ENCODE assay signal across 10 cellular contexts in genomic region chr11:122097419-122098001, GRCh38. TPM values are rescaled to one million over a fixed set of nuclear protein-coding genes. Genes with fewer than 3 reads are reported as not detected.
A peak's percentile ranks its signal among the peaks of the same experiment; 100 is the strongest.
DNase-seq lines count a peak whose midpoint lies in the region; FAIRE-seq and TF ChIP-seq lines count a peak whose summit lies in the region.
"Had no signal": no experiment of that assay in that cellular context is flagged by ENCODE, and none has a peak within 500 bp of the region (broad histone marks: within the 10 kb centered on the region; RNA-seq: fewer than 3 reads in every experiment).

No MANE protein-coding gene starts in this region.

- H3K36me3 Mint-ChIP-seq in neural progenitor cell = peaks cover 23% of the 10 kb centered on the region
- H3K36me3 Mint-ChIP-seq in immature natural killer cell = no peaks in the 10 kb centered on the region
- H3K36me3 Mint-ChIP-seq in Caco-2 (ENCODE audit: insufficient read depth, unreplicated experiment) = no peaks in the 10 kb centered on the region
- H3K36me3 Mint-ChIP-seq: naive B cell had no signal

- H3K27me3 ChIP-seq in H1 (replicated peaks in 1 of 4; ENCODE audit: control insufficient read depth in 3 of 4, extremely low read depth in 1 of 4, insufficient read depth in 3 of 4, low read length in 3 of 4) = peaks cover 0 to 15% (median 12%) of the 10 kb centered on the region in 4 experiments; a peak in 6 of 7 replicates
- H3K27me3 ChIP-seq in neural progenitor cell = peaks cover 40% of the 10 kb centered on the region
- H3K27me3 ChIP-seq in Caco-2 (replicated peaks; ENCODE audit: control insufficient read depth, insufficient read depth, low read length) = no peaks in the 10 kb centered on the region

- no peak overlapping the region for H2BK120ac ChIP-seq in H1 (replicated peaks; ENCODE audit: low read depth, low read length)

- H3K4ac ChIP-seq in H1 (replicated peaks; ENCODE audit: insufficient read length, low read depth, low read length) = no peak overlapping the region

- H2BK12ac ChIP-seq in H1 (ENCODE audit: low read depth, low read length) = no peak overlapping the region

- peaks cover 10% of the 10 kb centered on the region for H3F3A ChIP-seq in neural progenitor cell (ENCODE audit: low read depth)

- no TSS peak for BruUV-seq in Caco-2 (replicated peaks; lab: Mats Ljungman, UMichigan)

- TF ChIP-seq RAD21 in H1 (IDR thresholded peaks at IDR 0.05 in 1 of 2, conservative IDR thresholded peaks at IDR 0.05 in 1 of 2; ENCODE audit: low read depth in 2 of 2, low read length in 2 of 2) = no peak

- H3K14ac ChIP-seq in H1 (ENCODE audit: insufficient read length) = no peak overlapping the region

- 59% methylated on average over 11 of the region's 11 CpGs; no CpG with 5 or more reads in 1 of the 2 experiments for WGBS in H1 (ENCODE audit: extremely low coverage in 1 of 2, insufficient coverage in 1 of 2, insufficient read length in 1 of 2, insufficient replicate concordance in 2 of 2, low coverage in 1 of 2, low lambda C conversion rate in 2 of 2, missing lambda C conversion rate in 1 of 2), 2 experiments

- H3K4me2 ChIP-seq in H1 (ENCODE audit: insufficient read depth in 1 of 2, low read depth in 2 of 2, low read length in 2 of 2) (peak overlapping the region in 1 of 2 experiments; percentile 46; a peak in 1 of 4 replicates), neural progenitor cell (peak overlapping the region; percentile 39)

- H3K18ac ChIP-seq in H1 (ENCODE audit: extremely low read depth, low read length) = no peak overlapping the region

- POLR2A ChIA-PET in H1 (lab: Charles Lee; ENCODE audit: partially characterized antibody) (no interaction called here), Caco-2 (lab: Charles Lee) (no interaction called here)

- H3K9me3 ChIP-seq in H1 (ENCODE audit: insufficient read depth in 2 of 2, low read depth in 1 of 2, low read length in 1 of 2) (no peaks in the 10 kb centered on the region), neural progenitor cell (ENCODE audit: low read depth) (no peaks in the 10 kb centered on the region), Caco-2 (no peaks in the 10 kb centered on the region)

- no peaks in the 10 kb centered on the region for H4K20me1 ChIP-seq in H1 (replicated peaks in 1 of 2; ENCODE audit: control insufficient read depth in 1 of 2, insufficient read depth in 2 of 2, low read length in 2 of 2)
- H4K20me1 ChIP-seq in neural progenitor cell (ENCODE audit: low read depth) = no peaks in the 10 kb centered on the region

- H3K4me1 Mint-ChIP-seq in neural progenitor cell (peaks cover 41% of the 10 kb centered on the region), immature natural killer cell (peaks cover 0 to 8% of the 10 kb centered on the region in 2 donors), Caco-2 (ENCODE audit: low read depth, unreplicated experiment) (no peaks in the 10 kb centered on the region)

- CTCF ChIA-PET in H1 (lab: Charles Lee; ENCODE audit: partially characterized antibody) = interaction anchor here (0.6 to 4.3 kb wide), 5 partner anchors 8 to 718 kb away, joined by 3 to 15 read pairs (median 3); no protein-coding TSS in a partner anchor
- CTCF ChIA-PET in Caco-2 (lab: Charles Lee) = no interaction called here

- H2BK20ac ChIP-seq in H1 (ENCODE audit: low read length) = no peak overlapping the region

- no peak overlapping the region for H4K8ac ChIP-seq in H1 (ENCODE audit: extremely low read depth, insufficient read depth, low read length)

- H3K9me3 Mint-ChIP-seq in neural progenitor cell (peaks cover 6% of the 10 kb centered on the region), immature natural killer cell (peaks cover 0 to 4% (median 0%) of the 10 kb centered on the region in 6 donors), Caco-2 (ENCODE audit: unreplicated experiment) (no peaks in the 10 kb centered on the region)
- H3K9me3 Mint-ChIP-seq: dendritic cell treated with granulocyte-macrophage colony-stimulating factor and Interleukin-4, amounts not matched to agents 40 ng/mL and 50 ng/mL, for 4 days had no signal

- H2AFZ ChIP-seq in H1 (ENCODE audit: low read length) = peak overlapping the region; percentile 19; the same call in 1 of the 2 replicates
- H2AFZ ChIP-seq in neural progenitor cell (replicated peaks) = no peak overlapping the region

- peak; percentile 45 for DNase-seq in A172 (ENCODE audit: low spot score)
- peak; percentile 28 to 40 for DNase-seq in NCI-H187 (lab: John Stamatoyannopoulos, UW)
- DNase-seq in H1 (ENCODE audit: low read depth in 1 of 2, low spot score in 2 of 2) = no peak
- peak; percentile 16 for DNase-seq in neural progenitor cell (ENCODE audit: low spot score)
- no peak for DNase-seq in NCI-H146 (lab: John Stamatoyannopoulos, UW)
- no peak for DNase-seq in immature natural killer cell
- no peak for DNase-seq in Caco-2
- no peak for DNase-seq in globus pallidus (ENCODE audit: low spot score)
- DNase-seq: naive B cell had no signal

- H3K23ac ChIP-seq in H1 (ENCODE audit: insufficient read length) = no peak overlapping the region

- H4K91ac ChIP-seq in H1 (replicated peaks; ENCODE audit: insufficient read length, low read length) = no peak overlapping the region

- no peak overlapping the region for H2AK5ac ChIP-seq in H1 (ENCODE audit: low read depth, low read length)

- H3K4me3 Mint-ChIP-seq in neural progenitor cell (no peak overlapping the region), immature natural killer cell (no peak overlapping the region), Caco-2 (ENCODE audit: unreplicated experiment) (no peak overlapping the region)
- H3K4me3 Mint-ChIP-seq: dendritic cell treated with granulocyte-macrophage colony-stimulating factor and Interleukin-4, amounts not matched to agents 40 ng/mL and 50 ng/mL, for 4 days; naive B cell had no signal

- H3K56ac ChIP-seq in H1 (replicated peaks; ENCODE audit: insufficient read length, low read depth, low read length) = no peak overlapping the region

- H3K27ac ChIP-seq in H1 (ENCODE audit: low read depth, low read length) (no peak overlapping the region), neural progenitor cell (no peak overlapping the region)

- no peak for TF ChIP-seq EP300 in H1 (IDR thresholded peaks at IDR 0.05; ENCODE audit: borderline replicate concordance in 1 of 2, low read depth in 2 of 2, low read length in 2 of 2)

- FAIRE-seq in H1 (lab: Jason Lieb, UNC) = peak; percentile 62

- H3K9ac ChIP-seq in H1 (replicated peaks in 1 of 4; ENCODE audit: extremely low read depth in 1 of 4, low read depth in 3 of 4, low read length in 3 of 4) (no peak overlapping the region), neural progenitor cell (no peak overlapping the region)

- H2BK15ac ChIP-seq in H1 (ENCODE audit: low read length) = no peak overlapping the region

- TF ChIP-seq CTCF in H1 (IDR thresholded peaks at IDR 0.05; ENCODE audit: control extremely low read depth in 1 of 3, insufficient read depth in 1 of 3, low read depth in 1 of 3, low read length in 3 of 3) = no peak
- TF ChIP-seq CTCF in neural progenitor cell (IDR thresholded peaks at IDR 0.05) = no peak
- no peak for TF ChIP-seq CTCF in Caco-2 (IDR thresholded peaks at IDR 0.05; ENCODE audit: insufficient read depth in 1 of 2, low read depth in 1 of 2, low read length in 1 of 2, severe bottlenecking in 1 of 2, unreplicated experiment in 1 of 2)

- H3K36me3 ChIP-seq in H1 (ENCODE audit: control insufficient read depth in 2 of 4, insufficient read depth in 4 of 4, low read length in 3 of 4) = no peaks in the 10 kb centered on the region
- no peaks in the 10 kb centered on the region for H3K36me3 ChIP-seq in neural progenitor cell
- no peaks in the 10 kb centered on the region for H3K36me3 ChIP-seq in Caco-2 (ENCODE audit: control insufficient read depth, insufficient read depth, low read length)

- no peaks in the 10 kb centered on the region for H3K27me3 Mint-ChIP-seq in neural progenitor cell (ENCODE audit: insufficient read depth, low read depth)
- H3K27me3 Mint-ChIP-seq in immature natural killer cell (ENCODE audit: low read depth in 3 of 3) = peaks cover 5 to 12% (median 8%) of the 10 kb centered on the region in 3 donors
- peaks cover 40% of the 10 kb centered on the region for H3K27me3 Mint-ChIP-seq in Caco-2 (ENCODE audit: insufficient read depth, unreplicated experiment)

- H3K79me1 ChIP-seq in H1 (ENCODE audit: low read depth, low read length) = no peaks in the 10 kb centered on the region

- intact Hi-C loops in Caco-2 (cut with micrococcal nuclease; ENCODE audit: unreplicated experiment) = no loop called here

- TF ChIP-seq POLR2A in H1 (IDR thresholded peaks at IDR 0.05; ENCODE audit: control extremely low read depth in 1 of 2, low read depth in 2 of 2, low read length in 2 of 2) = no peak

- H3K23me2 ChIP-seq in H1 (ENCODE audit: low read depth, low read length) = no peaks in the 10 kb centered on the region; the same call in 1 of the 2 replicates

- H2BK5ac ChIP-seq in H1 (ENCODE audit: low read depth, low read length) = no peak overlapping the region

- H3K27ac Mint-ChIP-seq in neural progenitor cell (peak overlapping the region; percentile 31), immature natural killer cell (no peak overlapping the region), Caco-2 (ENCODE audit: unreplicated experiment) (no peak overlapping the region)
- H3K27ac Mint-ChIP-seq: dendritic cell treated with granulocyte-macrophage colony-stimulating factor and Interleukin-4, amounts not matched to agents 40 ng/mL and 50 ng/mL, for 4 days; naive B cell had no signal

- H3K79me2 ChIP-seq in H1 (ENCODE audit: control insufficient read depth in 1 of 2, insufficient read depth in 2 of 2, low read length in 2 of 2) (no peaks in the 10 kb centered on the region), neural progenitor cell (ENCODE audit: low read depth) (no peaks in the 10 kb centered on the region)

- no peak overlapping the region for H4K5ac ChIP-seq in H1 (ENCODE audit: insufficient read length, low read depth, low read length)

- H3K4me3 ChIP-seq in H1 (ENCODE audit: extremely low read depth in 1 of 4, insufficient read depth in 2 of 4, low read depth in 3 of 4, low read length in 4 of 4) (peak overlapping the region in 1 of 4 experiments; percentile 19; a peak in 1 of 8 replicates), neural progenitor cell (no peak overlapping the region), Caco-2 (ENCODE audit: low read depth, low read length) (no peak overlapping the region)

- peaks cover 2 to 12% (median 4%) of the 10 kb centered on the region in 4 experiments; a peak in 6 of 7 replicates for H3K4me1 ChIP-seq in H1 (replicated peaks in 1 of 4; ENCODE audit: control insufficient read depth in 3 of 4, insufficient read depth in 4 of 4, low read length in 3 of 4)
- peaks cover 38% of the 10 kb centered on the region for H3K4me1 ChIP-seq in neural progenitor cell
- H3K4me1 ChIP-seq in Caco-2 = no peaks in the 10 kb centered on the region

RNA-seq across cellular contexts. Expression of gene BLID, which starts 18.5 kb away (rescaled TPM):
- total RNA-seq in A172 (2014; rRNA removed; shearing (Covaris generic)) = 1.1 and 1.5 TPM in 2 replicates
- total RNA-seq in H1 (2021; fragmentation: NEBNext Ultra II Directional; extraction: Animal tissue kit (Norgen Biotek cat#: 25700)) = not detected in 2 replicates
- polyA plus RNA-seq in H1 (2011; rRNA removed) = not detected in 2 replicates
- polyA plus RNA-seq in H1 (2011; cell fraction: cytosol; rRNA removed) = not detected
- polyA plus RNA-seq in H1 (2011; cell fraction: nucleus; rRNA removed) = not detected
- polyA plus RNA-seq in H1 (2012, experiment 1 of 2) = not detected in 4 replicates
- polyA plus RNA-seq in H1 (2012, experiment 2 of 2) = not detected
- polyA plus RNA-seq in H1 (2013, experiment 1 of 2) = not detected
- not detected for polyA plus RNA-seq in H1 (2013, experiment 2 of 2)
- 0.29 TPM in 1 of 2 replicates, not detected in the other for polyA minus RNA-seq in H1 (2011; rRNA and poly(A)+ RNA removed)
- polyA minus RNA-seq in H1 (2011; cell fraction: cytosol; rRNA and poly(A)+ RNA removed) = not detected
- not detected for polyA minus RNA-seq in H1 (2011; cell fraction: nucleus; rRNA and poly(A)+ RNA removed)
- not detected in 2 replicates for total RNA-seq in neural progenitor cell (ENCODE audit: low replicate concordance)
- polyA plus RNA-seq in immature natural killer cell = not detected
- not detected in 2 replicates for total RNA-seq in Caco-2 (2022)

Comparison
In these comparisons a context has a peak if more than half of its experiments do, and no peak if none do; other contexts are left out.
1. DNase-seq: peak in A172 (single experiment), NCI-H187 (2 of 2) and neural progenitor cell (single experiment); none in H1 (0 of 2), NCI-H146 (single experiment), immature natural killer cell (0 of 3), Caco-2 (0 of 2) and globus pallidus (single experiment).